ENCODE assay signal across 24 cellular contexts in the genomic region with DNA sequence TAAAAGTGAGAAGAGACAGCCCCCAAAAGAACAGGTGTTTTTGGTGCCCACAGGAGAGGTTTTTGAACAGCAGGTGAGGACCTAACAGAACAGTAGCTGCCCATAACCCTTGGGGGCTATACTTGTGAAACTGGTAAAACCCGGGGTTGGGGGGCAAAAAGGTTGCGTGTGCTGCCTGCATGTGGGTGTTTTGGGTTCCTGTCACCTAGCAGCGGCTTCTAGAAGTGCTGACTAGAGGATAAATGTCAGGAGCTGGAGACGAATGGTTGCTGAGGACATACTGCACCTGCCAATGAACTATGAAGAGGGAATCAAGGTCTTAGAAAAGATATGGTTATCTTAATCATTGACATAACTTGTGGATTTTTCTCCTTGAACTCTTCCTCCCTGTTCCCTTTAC. TPM values are rescaled to one million over a fixed set of nuclear protein-coding genes. Genes with fewer than 3 reads are reported as not detected.
DNase-seq lines count a peak whose midpoint lies in the region; ATAC-seq, FAIRE-seq and TF ChIP-seq lines count a peak whose summit lies in the region.
"Had no signal": no experiment of that assay in that cellular context is flagged by ENCODE, and none has a peak within 500 bp of the region (broad histone marks: within the 10 kb centered on the region; RNA-seq: fewer than 3 reads in every experiment).

No MANE protein-coding gene starts in this region.

- no peak overlapping the region for H2AK9ac ChIP-seq in IMR-90 (replicated peaks; ENCODE audit: low read depth, low read length, poor library complexity)

- 86% methylated on average over 4 of the region's 4 CpGs for WGBS in A549 (ENCODE audit: missing lambda C conversion rate)
- WGBS in IMR-90 (ENCODE audit: extremely low coverage in 2 of 2, insufficient read length in 1 of 2), 2 experiments = no CpG with 5 or more reads among the region's 4 CpGs
- WGBS in esophagus muscularis mucosa = 86% methylated on average over 4 of the region's 4 CpGs

- ATAC-seq in A549 (no peak), IMR-90 (ENCODE audit: low read depth) (no peak), HG03432 (IDR thresholded peaks at IDR 0.05; ENCODE audit: unreplicated experiment) (no peak)
- ATAC-seq in stimulated activated memory B cell treated with anti-CD40 and anti-IgM and Interleukin-4, amounts not matched to agents 10 μg/mL and 1 μg/mL and 100 μg/mL, for 72 hours = no peak
- ATAC-seq: GM12878, HCT116 had no signal

- H4K91ac ChIP-seq in IMR-90 (ENCODE audit: insufficient read depth, low read depth, low read length) = no peak overlapping the region

- H3K27me3 ChIP-seq in IMR-90 (ENCODE audit: control insufficient read depth, insufficient read depth, low read length) (no peaks in the 10 kb centered on the region), esophagus muscularis mucosa (no peaks in the 10 kb centered on the region)
- H3K27me3 ChIP-seq: BE2C; BLaER1 treated with 17β-estradiol and CSF1 and Interleukin-3, amounts not matched to agents 10 nM and 100 nM had no signal

- no peak for TF ChIP-seq CTCF in A549 (IDR thresholded peaks at IDR 0.05)
- no peak for TF ChIP-seq CTCF in IMR-90 (conservative IDR thresholded peaks at IDR 0.05; ENCODE audit: low read depth, low read length)
- no peak for TF ChIP-seq CTCF in esophagus muscularis mucosa (IDR thresholded peaks at IDR 0.05)

- no peak overlapping the region for H3K14ac ChIP-seq in IMR-90 (replicated peaks; ENCODE audit: low read depth, low read length)

- no peak overlapping the region for H3K23ac ChIP-seq in IMR-90 (ENCODE audit: low read depth, low read length)

- CTCF ChIA-PET in A549 (lab: Yijun Ruan, JAX) = interaction anchor here (2.1 kb wide), 1 partner anchor 13 kb away, joined by 7 read pairs; no protein-coding TSS in a partner anchor
- CTCF ChIA-PET in IMR-90 (lab: Yijun Ruan, JAX) = no interaction called here

- peak overlapping the region; percentile 42 for H3K27ac Mint-ChIP-seq in stimulated activated memory B cell treated with anti-CD40 and anti-IgM and Interleukin-4, amounts not matched to agents 10 μg/mL and 1 μg/mL and 100 μg/mL, for 72 hours
- H3K27ac Mint-ChIP-seq: CD4-positive, alpha-beta T cell; GM23338; H9 had no signal

- no peaks in the 10 kb centered on the region for H3K9me3 ChIP-seq in A549
- no peaks in the 10 kb centered on the region for H3K9me3 ChIP-seq in IMR-90 (ENCODE audit: control insufficient read depth, insufficient read depth, low read length)
- no peaks in the 10 kb centered on the region for H3K9me3 ChIP-seq in esophagus muscularis mucosa
- H3K9me3 ChIP-seq: BE2C; BLaER1 treated with 17β-estradiol and CSF1 and Interleukin-3, amounts not matched to agents 10 nM and 100 nM had no signal

- H2AFZ ChIP-seq in IMR-90 (replicated peaks; ENCODE audit: low read length, poor library complexity) = no peak overlapping the region
- H2AFZ ChIP-seq: GM23338 had no signal

- H3K79me1 ChIP-seq in IMR-90 (ENCODE audit: low read depth in 1 of 2, low read length in 2 of 2) = no peaks in the 10 kb centered on the region

- POLR2A ChIA-PET in A549 (lab: Yijun Ruan, JAX) = no interaction called here
- POLR2A ChIA-PET in IMR-90 (lab: Charles Lee; ENCODE audit: unreplicated experiment) = no interaction called here

- no peak overlapping the region for H3K18ac ChIP-seq in IMR-90 (ENCODE audit: low read depth, low read length)

- no peak for FAIRE-seq in A549 (lab: Jason Lieb, UNC)
- FAIRE-seq: A204.1, D721Med, GM12878, GM19239 had no signal

- H3K4ac ChIP-seq in IMR-90 (ENCODE audit: low read depth, low read length) = no peak overlapping the region

- no peaks in the 10 kb centered on the region for H3K4me1 Mint-ChIP-seq in stimulated activated memory B cell treated with anti-CD40 and anti-IgM and Interleukin-4, amounts not matched to agents 10 μg/mL and 1 μg/mL and 100 μg/mL, for 72 hours
- H3K4me1 Mint-ChIP-seq: CD14-positive monocyte; CD8-positive, alpha-beta memory T cell had no signal

- no peak overlapping the region for H3K9ac ChIP-seq in IMR-90 (ENCODE audit: low read depth, low read length)
- H3K9ac ChIP-seq: BLaER1 treated with 17β-estradiol and CSF1 and Interleukin-3, amounts not matched to agents 10 nM and 100 nM had no signal

- H3K56ac ChIP-seq in IMR-90 (ENCODE audit: extremely low read depth, insufficient read depth, low read length) = no peak overlapping the region

- no peaks in the 10 kb centered on the region for H3K9me3 Mint-ChIP-seq in stimulated activated memory B cell treated with anti-CD40 and anti-IgM and Interleukin-4, amounts not matched to agents 10 μg/mL and 1 μg/mL and 100 μg/mL, for 72 hours
- H3K9me3 Mint-ChIP-seq: CD14-positive monocyte; CD4-positive, alpha-beta T cell; CD8-positive, alpha-beta memory T cell; GM23338; H9 had no signal

- no peak overlapping the region for H2AK5ac ChIP-seq in IMR-90 (ENCODE audit: low read depth, low read length)

- H3K4me1 ChIP-seq in A549 (no peaks in the 10 kb centered on the region), IMR-90 (ENCODE audit: control insufficient read depth, insufficient read depth, low read length) (no peaks in the 10 kb centered on the region), esophagus muscularis mucosa (no peaks in the 10 kb centered on the region)
- H3K4me1 ChIP-seq: BE2C; BLaER1 treated with 17β-estradiol and CSF1 and Interleukin-3, amounts not matched to agents 10 nM and 100 nM had no signal

- no peak overlapping the region for H3K27ac ChIP-seq in A549
- H3K27ac ChIP-seq in IMR-90 (ENCODE audit: insufficient read depth, low read length) = no peak overlapping the region
- no peak overlapping the region for H3K27ac ChIP-seq in esophagus muscularis mucosa (replicated peaks in 1 of 4)
- H3K27ac ChIP-seq: BLaER1 treated with 17β-estradiol and CSF1 and Interleukin-3, amounts not matched to agents 10 nM and 100 nM had no signal

- no peak for DNase-seq in A549 (ENCODE audit: low read depth in 1 of 2, low spot score in 1 of 2)
- DNase-seq in IMR-90 = no peak
- DNase-seq in esophagus muscularis mucosa (ENCODE audit: extremely low spot score) = peak; percentile 68
- no peak for DNase-seq in SW480 (ENCODE audit: low spot score)
- DNase-seq: ACHN; AML-193; BE2C; CD4-positive, alpha-beta T cell; CD8-positive, alpha-beta memory T cell; DMS 273 treated with DMSO at 0.1 percent for 48 hours; DMS79; EL; GDM1; H9 had no signal

- in situ Hi-C loops in IMR-90 (cut with MboI; ENCODE audit: low sequenced_read_pairs) = no loop called here

- no peak overlapping the region for H4K8ac ChIP-seq in IMR-90 (ENCODE audit: low read depth in 2 of 2, low read length in 2 of 2)

- TF ChIP-seq RAD21 in A549 (conservative IDR thresholded peaks at IDR 0.05 in 1 of 2, IDR thresholded peaks at IDR 0.05 in 1 of 2) (no peak), IMR-90 (IDR thresholded peaks at IDR 0.05; ENCODE audit: low read length) (no peak)

- no peak overlapping the region for H3K4me3 Mint-ChIP-seq in stimulated activated memory B cell treated with anti-CD40 and anti-IgM and Interleukin-4, amounts not matched to agents 10 μg/mL and 1 μg/mL and 100 μg/mL, for 72 hours
- H3K4me3 Mint-ChIP-seq: CD14-positive monocyte; CD4-positive, alpha-beta T cell; CD8-positive, alpha-beta memory T cell; GM23338; H9 had no signal

- TF ChIP-seq POLR2A in A549 (IDR thresholded peaks at IDR 0.05; ENCODE audit: low read length) = no peak
- TF ChIP-seq POLR2A in IMR-90 (IDR thresholded peaks at IDR 0.05; ENCODE audit: low read depth, low read length) = no peak
- TF ChIP-seq POLR2A in esophagus muscularis mucosa (IDR thresholded peaks at IDR 0.05; ENCODE audit: low read depth) = no peak

- no peak overlapping the region for H2BK15ac ChIP-seq in IMR-90 (ENCODE audit: low read depth, low read length)

- H3K4me2 ChIP-seq in A549 (no peak overlapping the region), IMR-90 (ENCODE audit: low read depth, low read length) (no peak overlapping the region)
- H3K4me2 ChIP-seq: BLaER1 treated with 17β-estradiol and CSF1 and Interleukin-3, amounts not matched to agents 10 nM and 100 nM; GM23338 had no signal

- H3K27me3 Mint-ChIP-seq in stimulated activated memory B cell treated with anti-CD40 and anti-IgM and Interleukin-4, amounts not matched to agents 10 μg/mL and 1 μg/mL and 100 μg/mL, for 72 hours = no peaks in the 10 kb centered on the region
- H3K27me3 Mint-ChIP-seq: CD4-positive, alpha-beta T cell; CD8-positive, alpha-beta memory T cell had no signal

- H3K4me3 ChIP-seq in A549 (no peak overlapping the region), IMR-90 (ENCODE audit: insufficient read depth, low read depth, low read length) (no peak overlapping the region), esophagus muscularis mucosa (no peak overlapping the region)
- H3K4me3 ChIP-seq: BLaER1 treated with 17β-estradiol and CSF1 and Interleukin-3, amounts not matched to agents 10 nM and 100 nM; GM12878; GM23338 had no signal

- peaks cover 4% of the 10 kb centered on the region; the same call in 1 of the 2 replicates for H3K9me1 ChIP-seq in IMR-90 (ENCODE audit: insufficient read depth, low read length)

- no TSS peak for BruUV-seq in IMR-90 (replicated peaks; lab: Mats Ljungman, UMichigan)

- dilution Hi-C loops in IMR-90 (cut with HindIII; ENCODE audit: low sequenced_read_pairs, unreplicated experiment) = no loop called here

- H4K5ac ChIP-seq in IMR-90 (ENCODE audit: low read depth, low read length) = no peak overlapping the region

- no peak overlapping the region for H2BK5ac ChIP-seq in IMR-90 (ENCODE audit: low read depth, low read length, poor library complexity, severe bottlenecking)

- no peak overlapping the region for H2BK20ac ChIP-seq in IMR-90 (ENCODE audit: low read depth, low read length)

- no peak overlapping the region for H2BK120ac ChIP-seq in IMR-90 (ENCODE audit: low read depth, low read length)

- H4K20me1 ChIP-seq in IMR-90 (ENCODE audit: insufficient read depth, low read length) = no peaks in the 10 kb centered on the region

- TF ChIP-seq EP300 in A549 (IDR thresholded peaks at IDR 0.05) = no peak
- TF ChIP-seq EP300 in esophagus muscularis mucosa (IDR thresholded peaks at IDR 0.05) = no peak

- peaks cover 51% of the 10 kb centered on the region for H3K36me3 Mint-ChIP-seq in stimulated activated memory B cell treated with anti-CD40 and anti-IgM and Interleukin-4, amounts not matched to agents 10 μg/mL and 1 μg/mL and 100 μg/mL, for 72 hours

- intact Hi-C loops in IMR-90 (cut with micrococcal nuclease) = no loop called here
- intact Hi-C loops in esophagus muscularis mucosa (cut with DNase I) = no loop called here

- H3K36me3 ChIP-seq in IMR-90 (ENCODE audit: control insufficient read depth, insufficient read depth, low read length) (peaks cover 22% of the 10 kb centered on the region), esophagus muscularis mucosa (peaks cover 28 to 97% (median 90%) of the 10 kb centered on the region in 4 donors)

RNA-seq across cellular contexts. Expression of a gene that starts 16.0 kb away (rescaled TPM):
- polyA plus RNA-seq in A549 (2011; rRNA removed) = 25.4 and 28.9 TPM in 2 replicates
- 10.7 and 11.5 TPM in 2 replicates for polyA plus RNA-seq in A549 (2012; cell fraction: cytosol; rRNA removed)
- polyA plus RNA-seq in A549 (2012; cell fraction: nucleus; rRNA removed) = 5.5 and 11.6 TPM in 2 replicates
- polyA plus RNA-seq in A549 (2017; fragmentation: RNase III; extraction: RNeasy Plus Mini Kit Qiagen cat#74134 plus additional on column Dnase treatment) = 17.3 to 18.6 TPM (median 18.5 TPM) in 3 replicates
- polyA minus RNA-seq in A549 (2011; rRNA and poly(A)+ RNA removed) = 5.8 and 6.4 TPM in 2 replicates
- 12.7 and 24.2 TPM in 2 replicates for total RNA-seq in IMR-90 (2012; rRNA removed)
- 17.4 and 23.3 TPM in 2 replicates for polyA plus RNA-seq in IMR-90 (2012; rRNA removed)
- 5.1 and 9.3 TPM in 2 replicates for polyA plus RNA-seq in IMR-90 (2012; cell fraction: cytosol; rRNA removed)
- polyA plus RNA-seq in IMR-90 (2012; cell fraction: nucleus; rRNA removed; ENCODE audit: low replicate concordance) = 4.8 and 25.3 TPM in 2 replicates
- total RNA-seq in esophagus muscularis mucosa = 10 to 100 TPM; 18.2 to 26.2 (median 25.4) TPM

RNA-seq across cellular contexts. Expression of a gene that starts 17.2 kb away (rescaled TPM):
- polyA plus RNA-seq in A549 (2011; rRNA removed) (3.6 and 6.0 TPM in 2 replicates), A549 (2017; fragmentation: RNase III; extraction: RNeasy Plus Mini Kit Qiagen cat#74134 plus additional on column Dnase treatment) (4.9 to 5.9 TPM (median 5.4 TPM) in 3 replicates), IMR-90 (2012; rRNA removed) (7.1 and 7.2 TPM in 2 replicates)
- 3.1 and 3.7 TPM in 2 replicates for polyA plus RNA-seq in A549 (2012; cell fraction: cytosol; rRNA removed)
- polyA plus RNA-seq in A549 (2012; cell fraction: nucleus; rRNA removed) = 7.3 and 8.7 TPM in 2 replicates
- 9.8 and 10.9 TPM in 2 replicates for polyA minus RNA-seq in A549 (2011; rRNA and poly(A)+ RNA removed)
- total RNA-seq in IMR-90 (2012; rRNA removed) (7.5 and 7.8 TPM in 2 replicates), esophagus muscularis mucosa (100 to 1,000 TPM in 2 of 4 donors, 10 to 100 TPM in 2; 68.3 to 132 (median 98.7) TPM)
- 4.5 and 4.9 TPM in 2 replicates for polyA plus RNA-seq in IMR-90 (2012; cell fraction: cytosol; rRNA removed)
- polyA plus RNA-seq in IMR-90 (2012; cell fraction: nucleus; rRNA removed; ENCODE audit: low replicate concordance) = 9.4 and 11.8 TPM in 2 replicates
